Comparison of ENCODE assay signal across 1 cellular context in the genomic region with DNA sequence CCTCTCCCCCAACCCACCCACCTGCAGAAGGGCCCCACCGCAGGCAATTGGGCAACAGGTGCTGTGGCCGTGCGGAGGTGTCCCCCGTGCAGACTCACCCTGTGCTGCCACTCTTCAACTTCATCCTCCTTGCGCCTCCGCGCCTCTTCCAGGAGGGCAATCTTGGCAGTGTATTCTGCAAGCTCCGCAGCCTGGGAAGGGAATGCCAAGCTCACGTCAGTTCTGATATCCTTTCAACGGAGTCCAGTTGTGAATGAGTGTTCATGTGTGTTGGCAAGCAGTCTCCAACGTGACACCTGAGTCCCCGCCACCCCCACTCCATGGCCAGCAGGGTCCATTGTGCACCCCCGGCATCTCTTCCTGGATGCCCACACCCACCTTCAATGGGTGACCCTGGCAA.
TF ChIP-seq lines count a peak whose summit lies in the region.

No MANE protein-coding gene starts in this region.

TF ChIP-seq in SK-N-SH, 30 proteins besides CTCF, POLR2A, EP300 and RAD21 (continued from another document):
- TF ChIP-seq USF1 (IDR thresholded peaks at IDR 0.05; ENCODE audit: borderline replicate concordance, low read depth): no peak
